Comparison of ENCODE assay signal across 1 cellular context in genomic region chr12:117662620-117663395, GRCh38.
TF ChIP-seq lines count a peak whose summit lies in the region.

No MANE protein-coding gene starts in this region.

TF ChIP-seq in HEK293, 187 proteins besides CTCF, POLR2A, EP300 and RAD21 (continued from another document):
- TF ChIP-seq ZIC2 (tag by site-specific recombination; IDR thresholded peaks at IDR 0.05): peak; percentile 22; the same call in 1 of the 2 replicates
- no peak for TF ChIP-seq ZNF645 (tag by site-specific recombination; IDR thresholded peaks at IDR 0.05)
